Comparison of ENCODE assay signal across 20 cellular contexts in genomic region chr14:88195676-88196075, GRCh38.
DNase-seq lines count a peak whose midpoint lies in the region; ATAC-seq, FAIRE-seq and TF ChIP-seq lines count a peak whose summit lies in the region.
"Had no signal": no experiment of that assay in that cellular context is flagged by ENCODE, and none has a peak within 500 bp of the region (broad histone marks: within the 10 kb centered on the region; RNA-seq: fewer than 3 reads in every experiment).

No MANE protein-coding gene starts in this region.

- no peaks in the 10 kb centered on the region for H3K9me3 ChIP-seq in A549
- H3K9me3 ChIP-seq: stomach, upper lobe of right lung had no signal

- peaks cover 2% of the 10 kb centered on the region for H3K27me3 Mint-ChIP-seq in GM23338 (ENCODE audit: insufficient read depth, low read depth, poor library complexity)
- H3K27me3 Mint-ChIP-seq in stimulated activated naive B cell treated with anti-CD40 and anti-IgM and Interleukin-4, amounts not matched to agents 10 μg/mL and 1 μg/mL and 100 μg/mL, for 72 hours, result peaks cover 24 to 32% of the 10 kb centered on the region in 2 donors

- H2AFZ ChIP-seq in GM23338, result no peak overlapping the region

- H3K27ac ChIP-seq in A549, result no peak overlapping the region
- no peak overlapping the region for H3K27ac ChIP-seq in GM23338 (ENCODE audit: low read depth)
- H3K27ac ChIP-seq in cingulate gyrus (ENCODE audit: low read depth, low read length), result peak overlapping the region; percentile 47
- H3K27ac ChIP-seq: stomach, upper lobe of right lung had no signal

- H3K9me3 Mint-ChIP-seq in GM23338, result no peaks in the 10 kb centered on the region; the same call in 2 of the 3 replicates
- H3K9me3 Mint-ChIP-seq in stimulated activated naive B cell treated with anti-CD40 and anti-IgM and Interleukin-4, amounts not matched to agents 10 μg/mL and 1 μg/mL and 100 μg/mL, for 72 hours, result no peaks in the 10 kb centered on the region
- H3K9me3 Mint-ChIP-seq: CD8-positive, alpha-beta memory T cell; central memory CD8-positive, alpha-beta T cell; natural killer cell had no signal

- no peak for TF ChIP-seq EP300 in A549 (IDR thresholded peaks at IDR 0.05)

- TF ChIP-seq CTCF in A549 (IDR thresholded peaks at IDR 0.05), result no peak
- TF ChIP-seq CTCF in GM23338 (conservative IDR thresholded peaks at IDR 0.05; ENCODE audit: low read depth in 2 of 2), result no peak

- H3K27me3 ChIP-seq in GM23338 (ENCODE audit: insufficient read depth), result no peaks in the 10 kb centered on the region

- TF ChIP-seq RAD21 in A549 (conservative IDR thresholded peaks at IDR 0.05 in 1 of 2, IDR thresholded peaks at IDR 0.05 in 1 of 2), result no peak

- CTCF ChIA-PET in A549 (lab: Yijun Ruan, JAX), result interaction anchor here (0.7 to 1.4 kb wide), 3 partner anchors 9 to 250 kb away, joined by 3 to 4 read pairs (median 3); no protein-coding TSS in a partner anchor

- H3K79me2 ChIP-seq in GM23338 (replicated peaks; ENCODE audit: insufficient read depth), result no peaks in the 10 kb centered on the region

- H3K27ac Mint-ChIP-seq in GM23338, result no peak overlapping the region; the same call in 1 of the 2 replicates
- H3K27ac Mint-ChIP-seq in stimulated activated naive B cell treated with anti-CD40 and anti-IgM and Interleukin-4, amounts not matched to agents 10 μg/mL and 1 μg/mL and 100 μg/mL, for 72 hours, result no peak overlapping the region
- H3K27ac Mint-ChIP-seq: CD8-positive, alpha-beta memory T cell; natural killer cell had no signal

- ATAC-seq in A549 (0 out of 6 replicates have a peak, but pooled peaks of 1 of the 2 experiments have one; percentile 29), GM23338 (peak; percentile 80), GM18517 (IDR thresholded peaks at IDR 0.05; ENCODE audit: unreplicated experiment) (no peak)
- no peak for ATAC-seq in stimulated activated naive B cell treated with anti-CD40 and anti-IgM and Interleukin-4, amounts not matched to agents 10 μg/mL and 1 μg/mL and 100 μg/mL, for 72 hours (replicated peaks)
- ATAC-seq: K562, natural killer cell, upper lobe of right lung had no signal

- no peaks in the 10 kb centered on the region for H3F3A ChIP-seq in GM23338 (replicated peaks; ENCODE audit: low read depth)

- no peak for TF ChIP-seq POLR2A in A549 (IDR thresholded peaks at IDR 0.05; ENCODE audit: low read length)

- H3K4me1 ChIP-seq in A549 (no peaks in the 10 kb centered on the region), GM23338 (ENCODE audit: insufficient read depth) (peaks cover 18% of the 10 kb centered on the region)
- H3K4me1 ChIP-seq: upper lobe of right lung had no signal

- no peak overlapping the region for H3K4me3 Mint-ChIP-seq in GM23338
- H3K4me3 Mint-ChIP-seq in stimulated activated naive B cell treated with anti-CD40 and anti-IgM and Interleukin-4, amounts not matched to agents 10 μg/mL and 1 μg/mL and 100 μg/mL, for 72 hours, result no peak overlapping the region
- H3K4me3 Mint-ChIP-seq: CD8-positive, alpha-beta memory T cell; central memory CD8-positive, alpha-beta T cell; natural killer cell had no signal

- 33% methylated on average over 7 of the region's 7 CpGs for WGBS in A549 (ENCODE audit: missing lambda C conversion rate)

- no peak overlapping the region for H3K4me3 ChIP-seq in A549
- no peak overlapping the region for H3K4me3 ChIP-seq in GM23338
- H3K4me3 ChIP-seq: K562, stomach, upper lobe of right lung had no signal

- H4K20me1 ChIP-seq in GM23338 (replicated peaks; ENCODE audit: insufficient read depth), result no peaks in the 10 kb centered on the region

- no peaks in the 10 kb centered on the region for H3K9me2 ChIP-seq in GM23338 (ENCODE audit: insufficient read depth)

- H3K36me3 Mint-ChIP-seq in GM23338 (ENCODE audit: low read depth), result no peaks in the 10 kb centered on the region
- H3K36me3 Mint-ChIP-seq in stimulated activated naive B cell treated with anti-CD40 and anti-IgM and Interleukin-4, amounts not matched to agents 10 μg/mL and 1 μg/mL and 100 μg/mL, for 72 hours, result no peaks in the 10 kb centered on the region
- H3K36me3 Mint-ChIP-seq: natural killer cell had no signal

- H3K4me2 ChIP-seq in A549 (no peak overlapping the region), GM23338 (no peak overlapping the region)

- no peak for FAIRE-seq in A549 (lab: Jason Lieb, UNC)
- FAIRE-seq: H54, K562, kidney had no signal

- H3K36me3 ChIP-seq in GM23338 (ENCODE audit: insufficient read depth), result no peaks in the 10 kb centered on the region
- H3K36me3 ChIP-seq: stomach, upper lobe of right lung had no signal

- POLR2A ChIA-PET in A549 (lab: Yijun Ruan, JAX), result interaction anchor here (0.6 kb wide), 1 partner anchor 150 kb away, joined by 3 read pairs; no protein-coding TSS in a partner anchor

- DNase-seq in A549 (ENCODE audit: low read depth in 1 of 2, low spot score in 1 of 2) (no peak), GM23338 (ENCODE audit: low spot score) (peak; percentile 48), midbrain (lab: John Stamatoyannopoulos, UW) (peak; percentile 55)
- DNase-seq in stimulated activated naive B cell treated with anti-CD40 and anti-IgM and Interleukin-4, amounts not matched to agents 10 μg/mL and 1 μg/mL and 100 μg/mL, for 72 hours, result no peak
- no peak for DNase-seq in stimulated activated CD4-positive, alpha-beta T cell treated with anti-CD3 and anti-CD28 coated beads, Interleukin-4, amount 100 ng/mL, for 24 hours
- DNase-seq: activated CD4-positive, CD25-positive, alpha-beta regulatory T cell treated with anti-CD3 and anti-CD28 coated beads, Interleukin-2, amount 50 U/mL, for 72 hours; activated effector memory CD4-positive, alpha-beta T cell treated with Interleukin-2 at 50 U/mL for 16 hours; CD8-positive, alpha-beta memory T cell; kidney; mesenchymal stem cell; natural killer cell; NCI-H2171 treated with DMSO at 0.1 percent for 48 hours; RPMI8226; stomach; upper lobe of right lung had no signal

- H3K4me1 Mint-ChIP-seq in GM23338, result peaks cover 36% of the 10 kb centered on the region
- no peaks in the 10 kb centered on the region for H3K4me1 Mint-ChIP-seq in stimulated activated naive B cell treated with anti-CD40 and anti-IgM and Interleukin-4, amounts not matched to agents 10 μg/mL and 1 μg/mL and 100 μg/mL, for 72 hours
- H3K4me1 Mint-ChIP-seq: CD8-positive, alpha-beta memory T cell; central memory CD8-positive, alpha-beta T cell; natural killer cell had no signal

TF ChIP-seq in A549, 52 proteins besides CTCF, POLR2A, EP300 and RAD21:
- TF ChIP-seq JUN (IDR thresholded peaks at IDR 0.05) (no peak), HOXB13 (CRISPR knock-in tag; IDR thresholded peaks at IDR 0.05; ENCODE audit: low read depth) (no peak), ZFP36 (IDR thresholded peaks at IDR 0.05; ENCODE audit: borderline replicate concordance, partially characterized antibody) (peak; percentile 39), CEBPB (IDR thresholded peaks at IDR 0.05) (no peak), EHMT2 (IDR thresholded peaks at IDR 0.05; ENCODE audit: low read depth) (no peak), CHD4 (IDR thresholded peaks at IDR 0.05; ENCODE audit: borderline replicate concordance) (no peak), RNF2 (IDR thresholded peaks at IDR 0.05; ENCODE audit: borderline replicate concordance, low read depth) (no peak), NPAS2 (CRISPR knock-in tag; IDR thresholded peaks at IDR 0.05; ENCODE audit: borderline replicate concordance) (no peak)

Comparison
In these comparisons a context has a peak if more than half of its experiments do, and no peak if none do; other contexts are left out.
1. DNase-seq: peak in GM23338 (single experiment) and midbrain (single experiment); none in A549 (0 of 2), stimulated activated naive B cell treated with anti-CD40 and anti-IgM and Interleukin-4, amounts not matched to agents 10 μg/mL and 1 μg/mL and 100 μg/mL, for 72 hours (single experiment) and stimulated activated CD4-positive, alpha-beta T cell treated with anti-CD3 and anti-CD28 coated beads, Interleukin-4, amount 100 ng/mL, for 24 hours (single experiment).